Comparison of ENCODE assay signal across 20 cellular contexts in genomic region chr9:89223398-89223977, GRCh38. TPM values are rescaled to one million over a fixed set of nuclear protein-coding genes. Genes with fewer than 3 reads are reported as not detected.
DNase-seq lines count a peak whose midpoint lies in the region; ATAC-seq and TF ChIP-seq lines count a peak whose summit lies in the region.
"Had no signal": no experiment of that assay in that cellular context is flagged by ENCODE, and none has a peak within 500 bp of the region (broad histone marks: within the 10 kb centered on the region; RNA-seq: fewer than 3 reads in every experiment).

No MANE protein-coding gene starts in this region.

- CTCF ChIA-PET in CD8-positive, alpha-beta memory T cell (lab: Charles Lee) = no interaction called here

- H3K27me3 ChIP-seq in CD8-positive, alpha-beta memory T cell (ENCODE audit: insufficient read depth, low read length, poor library complexity, severe bottlenecking) = peaks cover 9% of the 10 kb centered on the region

- peak; percentile 83 for ATAC-seq in SK-N-SH treated with all-trans-retinoic acid at 6 μM for 48 hours
- ATAC-seq: GM12878, GM23338 had no signal

- DNase-seq in AG10803 (ENCODE audit: low read depth) (peak; percentile 69), GM03348 (ENCODE audit: low spot score) (peak; percentile 56), fibroblast of gingiva (ENCODE audit: low read depth) (peak; percentile 87), AG08395 (ENCODE audit: low spot score) (no peak), putamen (ENCODE audit: low spot score) (no peak), iPS-NIHi11 (ENCODE audit: low spot score) (no peak)
- no peak for DNase-seq in CD8-positive, alpha-beta memory T cell
- DNase-seq: COR-L47; GF-D8; HCEC 1CT; IMR-90; NCI-H1436 treated with DMSO at 0.1 percent for 48 hours; NCI-H2081; NCI-H2171 treated with DMSO at 0.1 percent for 48 hours; NK-92 treated with Interleukin-12 subunit alpha and Interleukin-12 subunit beta, amount 100 ng/mL, for 24 hours; SHP77 had no signal

- H3K4me1 ChIP-seq in CD8-positive, alpha-beta memory T cell (ENCODE audit: insufficient read depth, low read length) = no peaks in the 10 kb centered on the region

- H3K27me3 Mint-ChIP-seq in CD8-positive, alpha-beta memory T cell = peaks cover 13 to 23% of the 10 kb centered on the region in 2 donors

- H3K4me3 Mint-ChIP-seq in CD8-positive, alpha-beta memory T cell = no peak overlapping the region
- H3K4me3 Mint-ChIP-seq: B cell, GM23338 had no signal

- H3K4me1 Mint-ChIP-seq in CD8-positive, alpha-beta memory T cell = no peaks in the 10 kb centered on the region
- H3K4me1 Mint-ChIP-seq: B cell had no signal

- H3K36me3 Mint-ChIP-seq in CD8-positive, alpha-beta memory T cell = peaks cover 0 to 7% (median 0%) of the 10 kb centered on the region in 3 donors

- H3K9me3 ChIP-seq in CD8-positive, alpha-beta memory T cell (ENCODE audit: low read length) = no peaks in the 10 kb centered on the region

- no peak overlapping the region for H3K4me3 ChIP-seq in AG10803 (ENCODE audit: low read length)
- H3K4me3 ChIP-seq in CD8-positive, alpha-beta memory T cell (ENCODE audit: low read length) = no peak overlapping the region
- H3K4me3 ChIP-seq: GM12878, GM23338 had no signal

- H3K36me3 ChIP-seq in CD8-positive, alpha-beta memory T cell (ENCODE audit: insufficient read depth, low read length) = no peaks in the 10 kb centered on the region

- H3K27ac Mint-ChIP-seq in CD8-positive, alpha-beta memory T cell = no peak overlapping the region
- H3K27ac Mint-ChIP-seq: B cell, GM23338 had no signal

- peaks cover 0 to 2% (median 0%) of the 10 kb centered on the region in 5 donors for H3K9me3 Mint-ChIP-seq in CD8-positive, alpha-beta memory T cell
- H3K9me3 Mint-ChIP-seq: GM23338 had no signal

- no peak overlapping the region for H3K27ac ChIP-seq in CD8-positive, alpha-beta memory T cell (ENCODE audit: low read depth, low read length)

- POLR2A ChIA-PET in CD8-positive, alpha-beta memory T cell (lab: Charles Lee) = no interaction called here

- no peak for TF ChIP-seq CTCF in AG10803 (conservative IDR thresholded peaks at IDR 0.05; ENCODE audit: low read length)

TF ChIP-seq in SK-N-SH treated with all-trans-retinoic acid at 6 μM for 48 hours, 23 proteins besides CTCF, POLR2A, EP300 and RAD21:
- no peak for TF ChIP-seq TCF4 (CRISPR knock-in tag; IDR thresholded peaks at IDR 0.05; ENCODE audit: borderline replicate concordance)
- TF ChIP-seq TOX (CRISPR knock-in tag; IDR thresholded peaks at IDR 0.05; ENCODE audit: borderline replicate concordance) = peak; percentile 39; the same call in 1 of the 2 replicates
- no peak for TF ChIP-seq BACH2 (CRISPR knock-in tag; IDR thresholded peaks at IDR 0.05; ENCODE audit: borderline replicate concordance)
- 0 out of 2 replicates have a peak, but pooled peaks have one; percentile 37 for TF ChIP-seq RARB (CRISPR knock-in tag; IDR thresholded peaks at IDR 0.05)
- TF ChIP-seq CSDC2 (CRISPR knock-in tag; IDR thresholded peaks at IDR 0.05) = no peak
- TF ChIP-seq POU6F1 (CRISPR knock-in tag; IDR thresholded peaks at IDR 0.05; ENCODE audit: borderline replicate concordance, low read depth) = no peak

RNA-seq across cellular contexts. Expression of gene SHC3, which starts 44.9 kb away (rescaled TPM):
- not detected for total RNA-seq in CD8-positive, alpha-beta memory T cell
- polyA plus RNA-seq in CD8-positive, alpha-beta memory T cell = not detected
- total RNA-seq: B cell had no signal

Comparison
In these comparisons a context has a peak if more than half of its experiments do, and no peak if none do; other contexts are left out.
1. DNase-seq: peak in AG10803 (single experiment), GM03348 (single experiment) and fibroblast of gingiva (single experiment); none in CD8-positive, alpha-beta memory T cell (0 of 5), AG08395 (single experiment), putamen (single experiment) and iPS-NIHi11 (single experiment).